Comparison of ENCODE assay signal across 25 cellular contexts in the genomic region with DNA sequence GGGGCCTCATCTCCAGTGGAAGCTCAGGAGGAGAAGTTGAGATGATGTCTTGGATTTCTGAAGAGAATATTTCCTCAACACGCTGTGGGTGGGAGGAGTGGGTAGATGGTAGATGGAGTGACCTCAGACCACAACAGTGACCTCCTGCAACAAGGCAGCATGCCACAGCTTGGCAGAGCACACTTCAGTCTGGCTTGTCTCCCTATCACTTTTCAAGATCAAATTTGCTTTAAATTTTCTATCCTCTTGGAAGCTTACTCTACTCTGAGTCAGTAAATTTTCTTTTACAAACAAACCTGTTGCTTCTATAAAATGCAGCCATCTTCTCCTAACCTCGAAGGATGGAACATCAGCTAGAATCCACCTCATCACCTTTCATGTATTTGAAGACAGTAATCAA. TPM values are rescaled to one million over a fixed set of nuclear protein-coding genes. Genes with fewer than 3 reads are reported as not detected.
DNase-seq lines count a peak whose midpoint lies in the region; TF ChIP-seq lines count a peak whose summit lies in the region.
"Had no signal": no experiment of that assay in that cellular context is flagged by ENCODE, and none has a peak within 500 bp of the region (broad histone marks: within the 10 kb centered on the region; RNA-seq: fewer than 3 reads in every experiment).

No MANE protein-coding gene starts in this region.

- H3K9me2 ChIP-seq in SK-N-SH: no peaks in the 10 kb centered on the region

- DNase-seq in AG09309 (ENCODE audit: low read depth): peak; percentile 8
- peak; percentile 22 for DNase-seq in HT1080 (ENCODE audit: low read depth)
- DNase-seq in SK-N-SH: no peak
- peak; percentile 26 to 29 for DNase-seq in fibroblast of lung (ENCODE audit: low read depth in 2 of 2)
- DNase-seq in uterus: no peak
- DNase-seq in activated gamma-delta T cell (lab: John Stamatoyannopoulos, UW): no peak
- no peak for DNase-seq in NCI-H446 treated with DMSO at 0.1 percent for 48 hours (lab: John Stamatoyannopoulos, UW)
- DNase-seq in NCI-H1417 (lab: John Stamatoyannopoulos, UW): no peak
- DNase-seq: activated CD4-positive, alpha-beta memory T cell treated with anti-CD3 and anti-CD28 coated beads, Interleukin-2, amount 10 ng/mL, durations not matched to agents 7 days and 5 days; activated CD4-positive, alpha-beta T cell treated with anti-CD3 and anti-CD28 coated beads for 1 hour; activated CD8-positive, alpha-beta memory T cell treated with anti-CD3 and anti-CD28 coated beads, Interleukin-2, amount 50 U/mL, for 4 hours; AML-193; CD4-positive, alpha-beta memory T cell; effector CD8-positive, alpha-beta T cell; KG1; NCI-H146; NCI-H446; right lobe of liver; stimulated activated CD4-positive, alpha-beta T cell treated with anti-CD3 and anti-CD28 coated beads, Interleukin-12 subunit alpha, Interleukin-12 subunit beta, amount 100 ng/mL, for 4 hours; stimulated activated CD4-positive, alpha-beta T cell treated with anti-CD3 and anti-CD28 coated beads, Interleukin-2, amount 100 ng/mL, for 48 hours; stimulated activated naive CD8-positive, alpha-beta T cell treated with anti-CD3 and anti-CD28 coated beads, Interleukin-15, amount 100 ng/mL, for 72 hours had no signal

- no peak overlapping the region for H3K9ac ChIP-seq in SK-N-SH
- no peak overlapping the region for H3K9ac ChIP-seq in fibroblast of lung (ENCODE audit: insufficient read depth, low read length)
- H3K9ac ChIP-seq: neural progenitor cell had no signal

- H3K4me1 ChIP-seq in SK-N-SH (ENCODE audit: control insufficient read depth in 1 of 2, insufficient read depth in 2 of 2, low read depth in 1 of 2, low read length in 1 of 2) (peaks cover 9 to 24% of the 10 kb centered on the region in 2 experiments), fibroblast of lung (ENCODE audit: control insufficient read depth, extremely low read depth, insufficient read depth, low read length) (peaks cover 3% of the 10 kb centered on the region), uterus (no peaks in the 10 kb centered on the region)
- H3K4me1 ChIP-seq: right lobe of liver, vagina had no signal

- no peak for TF ChIP-seq POLR2A in uterus (IDR thresholded peaks at IDR 0.05)

- CTCF ChIA-PET in SK-N-SH (lab: Yijun Ruan, JAX): interaction anchor here (0.7 to 1.6 kb wide), 3 partner anchors 14 to 30 kb away, joined by 3 to 5 read pairs (median 4); no protein-coding TSS in a partner anchor

- H2AFZ ChIP-seq in SK-N-SH (ENCODE audit: low read depth): no peak overlapping the region
- no peak overlapping the region for H2AFZ ChIP-seq in fibroblast of lung (ENCODE audit: low read length)
- H2AFZ ChIP-seq: neural progenitor cell had no signal

- H3K27ac ChIP-seq in SK-N-SH (ENCODE audit: low read depth in 2 of 2, low read length in 1 of 2): no peak overlapping the region
- H3K27ac ChIP-seq in fibroblast of lung (ENCODE audit: insufficient read depth, low read length): no peak overlapping the region
- no peak overlapping the region for H3K27ac ChIP-seq in uterus
- H3K27ac ChIP-seq: coronary artery, neural progenitor cell, right lobe of liver, thoracic aorta, vagina had no signal

- H3K36me3 ChIP-seq in SK-N-SH (replicated peaks in 1 of 2; ENCODE audit: control insufficient read depth in 1 of 2, insufficient read depth in 2 of 2, low read length in 1 of 2) (peaks cover 3 to 14% of the 10 kb centered on the region in 2 experiments), fibroblast of lung (ENCODE audit: control insufficient read depth, insufficient read depth, low read length) (no peaks in the 10 kb centered on the region), uterus (no peaks in the 10 kb centered on the region)
- H3K36me3 ChIP-seq: neural progenitor cell, right lobe of liver, thoracic aorta, vagina had no signal

- TF ChIP-seq CTCF in AG09309 (IDR thresholded peaks at IDR 0.05; ENCODE audit: control insufficient read depth, insufficient read depth, low read depth, low read length, missing control alignments): no peak
- no peak for TF ChIP-seq CTCF in SK-N-SH (IDR thresholded peaks at IDR 0.05)
- TF ChIP-seq CTCF in fibroblast of lung (conservative IDR thresholded peaks at IDR 0.05 in 1 of 2, IDR thresholded peaks at IDR 0.05 in 1 of 2; ENCODE audit: low read depth in 1 of 2, low read length in 2 of 2): no peak
- no peak for TF ChIP-seq CTCF in uterus (IDR thresholded peaks at IDR 0.05)

- TF ChIP-seq EP300 in SK-N-SH (IDR thresholded peaks at IDR 0.05; ENCODE audit: borderline replicate concordance in 1 of 2, low read depth in 1 of 2, low read length in 1 of 2): peak in 1 of 2 experiments; percentile 8; a peak in 1 of 4 replicates

- H3K4me2 ChIP-seq in SK-N-SH (0 out of 2 replicates have a peak overlapping the region, but pooled peaks have one; percentile 38), fibroblast of lung (ENCODE audit: extremely low read depth, insufficient read depth, low read length) (no peak overlapping the region)
- H3K4me2 ChIP-seq: neural progenitor cell had no signal

- POLR2A ChIA-PET in SK-N-SH (lab: Yijun Ruan, JAX): no interaction called here

- H3K9me3 ChIP-seq in SK-N-SH (no peaks in the 10 kb centered on the region), fibroblast of lung (ENCODE audit: control insufficient read depth, insufficient read depth, low read depth, low read length) (no peaks in the 10 kb centered on the region), uterus (no peaks in the 10 kb centered on the region)
- H3K9me3 ChIP-seq: right lobe of liver, thoracic aorta, vagina had no signal

- no peaks in the 10 kb centered on the region for H3K79me2 ChIP-seq in SK-N-SH (ENCODE audit: insufficient read depth)
- no peaks in the 10 kb centered on the region for H3K79me2 ChIP-seq in fibroblast of lung (ENCODE audit: control insufficient read depth, insufficient read depth, low read length)

- H4K20me1 ChIP-seq in SK-N-SH (ENCODE audit: insufficient read depth) (peaks cover 7% of the 10 kb centered on the region; the same call in 1 of the 2 replicates), fibroblast of lung (ENCODE audit: control insufficient read depth, extremely low read depth, insufficient read depth, low read length) (no peaks in the 10 kb centered on the region)

- TF ChIP-seq RAD21 in SK-N-SH (IDR thresholded peaks at IDR 0.05; ENCODE audit: low read length): no peak

- whole genome bisulfite sequencing in SK-N-SH (ENCODE audit: low lambda C conversion rate): 38% methylated on average over 2 of the region's 2 CpGs

- H3K4me3 ChIP-seq in AG09309 (ENCODE audit: control insufficient read depth, low read depth, low read length): no peak overlapping the region
- H3K4me3 ChIP-seq in SK-N-SH (ENCODE audit: low read depth in 2 of 2, low read length in 1 of 2): no peak overlapping the region
- no peak overlapping the region for H3K4me3 ChIP-seq in fibroblast of lung (replicated peaks in 1 of 4; ENCODE audit: control extremely low read depth in 1 of 4, insufficient read depth in 1 of 4, low read depth in 3 of 4, low read length in 4 of 4)
- H3K4me3 ChIP-seq in uterus: no peak overlapping the region
- H3K4me3 ChIP-seq: coronary artery, neural progenitor cell, right lobe of liver, thoracic aorta, vagina had no signal

- peaks cover 6% of the 10 kb centered on the region for H3F3A ChIP-seq in SK-N-SH (replicated peaks; ENCODE audit: insufficient read depth)

- no peaks in the 10 kb centered on the region for H3K27me3 ChIP-seq in SK-N-SH (ENCODE audit: insufficient read depth)
- no peaks in the 10 kb centered on the region for H3K27me3 ChIP-seq in fibroblast of lung (ENCODE audit: control insufficient read depth, insufficient read depth, low read length)
- H3K27me3 ChIP-seq in uterus: no peaks in the 10 kb centered on the region
- H3K27me3 ChIP-seq: neural progenitor cell, right lobe of liver, vagina had no signal

- intact Hi-C loops in uterus (cut with DNase I; ENCODE audit: low total_unique reads): no loop called here

TF ChIP-seq in SK-N-SH, 30 proteins besides CTCF, POLR2A, EP300 and RAD21 (continues in another document):
- TF ChIP-seq PBX3 (IDR thresholded peaks at IDR 0.05) (peak; percentile 64), FOSL2 (IDR thresholded peaks at IDR 0.05; ENCODE audit: borderline replicate concordance, low read depth) (no peak), FOXJ3 (CRISPR knock-in tag; IDR thresholded peaks at IDR 0.05) (no peak), TCF12 (IDR thresholded peaks at IDR 0.05) (peak; percentile 73), NFIC (IDR thresholded peaks at IDR 0.05; ENCODE audit: borderline replicate concordance) (peak; percentile 75), FOXM1 (IDR thresholded peaks at IDR 0.05; ENCODE audit: low read depth) (no peak), TEAD4 (IDR thresholded peaks at IDR 0.05; ENCODE audit: borderline replicate concordance, insufficient read depth) (peak; percentile 45; the same call in 1 of the 2 replicates), SMC3 (IDR thresholded peaks at IDR 0.05; ENCODE audit: low read depth, low read length) (no peak)

RNA-seq across cellular contexts. Expression of gene NTPCR, which starts 59.8 kb away (rescaled TPM):
- 41.1 and 41.9 TPM in 2 replicates for total RNA-seq in HT1080 (2014; rRNA removed; shearing (Covaris generic))
- 74.8 and 88.3 TPM in 2 replicates for polyA plus RNA-seq in HT1080 (2015; cell fraction: cytosol; rRNA removed)
- 38.6 and 39.9 TPM in 2 replicates for polyA plus RNA-seq in HT1080 (2015; cell fraction: nucleus; rRNA removed)
- polyA plus RNA-seq in SK-N-SH (2012; rRNA removed): 20.8 and 20.9 TPM in 2 replicates
- polyA plus RNA-seq in SK-N-SH (2012; cell fraction: cytosol; rRNA removed): 23.5 and 25.1 TPM in 2 replicates
- 15.5 and 17.7 TPM in 2 replicates for polyA plus RNA-seq in SK-N-SH (2012; cell fraction: nucleus; rRNA removed)
- 20.8 and 23.0 TPM in 2 replicates for total RNA-seq in fibroblast of lung
- polyA plus RNA-seq in fibroblast of lung: 27.9 and 37.2 TPM in 2 replicates
- 38.4 and 50.1 TPM in 2 replicates for polyA plus RNA-seq in fibroblast of lung (2012)
- 4.9 and 6.7 TPM in 2 replicates for polyA minus RNA-seq in fibroblast of lung (ENCODE audit: low replicate concordance)
- total RNA-seq in uterus: 10 to 100 TPM in 2 of 4 donors, 1 to 10 TPM in 2; 7.4 to 30.1 (median 17.1) TPM

Comparison
In these comparisons a context has a peak if more than half of its experiments do, and no peak if none do; other contexts are left out.
1. DNase-seq: peak in AG09309 (single experiment), HT1080 (single experiment) and fibroblast of lung (2 of 2); none in SK-N-SH (single experiment), uterus (0 of 2), activated gamma-delta T cell (single experiment), NCI-H446 treated with DMSO at 0.1 percent for 48 hours (single experiment) and NCI-H1417 (0 of 3).